Comparison of ENCODE assay signal across 1 cellular context in the genomic region with DNA sequence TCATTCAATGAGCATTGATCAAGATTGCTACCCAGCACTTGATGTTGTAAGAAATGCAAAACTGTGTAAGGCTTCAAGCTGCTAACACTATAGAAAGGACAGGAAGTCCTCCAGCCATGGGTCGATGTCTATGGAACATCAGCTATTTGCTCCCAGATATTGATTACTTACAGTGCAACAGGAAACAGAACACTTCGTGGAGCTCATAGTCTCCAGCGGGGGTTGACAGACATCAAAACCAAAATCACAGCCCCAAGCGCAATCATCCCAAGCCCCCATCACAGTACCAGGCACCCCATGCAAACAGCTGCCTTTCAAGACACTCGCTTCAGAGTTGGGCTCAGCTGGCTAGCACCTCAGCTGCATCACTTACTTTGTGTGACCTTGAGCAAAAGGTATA.
A peak's percentile ranks its signal among the peaks of the same experiment; 100 is the strongest.
TF ChIP-seq lines count a peak whose summit lies in the region.

No MANE protein-coding gene starts in this region.

TF ChIP-seq in HepG2, 621 proteins besides CTCF, POLR2A, EP300 and RAD21 (continued from another document and continues in another):
- TF ChIP-seq, protein P1, sequence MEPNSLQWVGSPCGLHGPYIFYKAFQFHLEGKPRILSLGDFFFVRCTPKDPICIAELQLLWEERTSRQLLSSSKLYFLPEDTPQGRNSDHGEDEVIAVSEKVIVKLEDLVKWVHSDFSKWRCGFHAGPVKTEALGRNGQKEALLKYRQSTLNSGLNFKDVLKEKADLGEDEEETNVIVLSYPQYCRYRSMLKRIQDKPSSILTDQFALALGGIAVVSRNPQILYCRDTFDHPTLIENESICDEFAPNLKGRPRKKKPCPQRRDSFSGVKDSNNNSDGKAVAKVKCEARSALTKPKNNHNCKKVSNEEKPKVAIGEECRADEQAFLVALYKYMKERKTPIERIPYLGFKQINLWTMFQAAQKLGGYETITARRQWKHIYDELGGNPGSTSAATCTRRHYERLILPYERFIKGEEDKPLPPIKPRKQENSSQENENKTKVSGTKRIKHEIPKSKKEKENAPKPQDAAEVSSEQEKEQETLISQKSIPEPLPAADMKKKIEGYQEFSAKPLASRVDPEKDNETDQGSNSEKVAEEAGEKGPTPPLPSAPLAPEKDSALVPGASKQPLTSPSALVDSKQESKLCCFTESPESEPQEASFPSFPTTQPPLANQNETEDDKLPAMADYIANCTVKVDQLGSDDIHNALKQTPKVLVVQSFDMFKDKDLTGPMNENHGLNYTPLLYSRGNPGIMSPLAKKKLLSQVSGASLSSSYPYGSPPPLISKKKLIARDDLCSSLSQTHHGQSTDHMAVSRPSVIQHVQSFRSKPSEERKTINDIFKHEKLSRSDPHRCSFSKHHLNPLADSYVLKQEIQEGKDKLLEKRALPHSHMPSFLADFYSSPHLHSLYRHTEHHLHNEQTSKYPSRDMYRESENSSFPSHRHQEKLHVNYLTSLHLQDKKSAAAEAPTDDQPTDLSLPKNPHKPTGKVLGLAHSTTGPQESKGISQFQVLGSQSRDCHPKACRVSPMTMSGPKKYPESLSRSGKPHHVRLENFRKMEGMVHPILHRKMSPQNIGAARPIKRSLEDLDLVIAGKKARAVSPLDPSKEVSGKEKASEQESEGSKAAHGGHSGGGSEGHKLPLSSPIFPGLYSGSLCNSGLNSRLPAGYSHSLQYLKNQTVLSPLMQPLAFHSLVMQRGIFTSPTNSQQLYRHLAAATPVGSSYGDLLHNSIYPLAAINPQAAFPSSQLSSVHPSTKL (CRISPR knock-in tag; IDR thresholded peaks at IDR 0.05): peak; percentile 73
- no peak for TF ChIP-seq ZNF550 (CRISPR knock-in tag; IDR thresholded peaks at IDR 0.05; ENCODE audit: borderline replicate concordance)
- no peak for TF ChIP-seq ZNF878 (CRISPR knock-in tag; IDR thresholded peaks at IDR 0.05)
- TF ChIP-seq ZNF383 (CRISPR knock-in tag; IDR thresholded peaks at IDR 0.05; ENCODE audit: borderline replicate concordance): no peak
- no peak for TF ChIP-seq NKX3-1 (CRISPR knock-in tag; IDR thresholded peaks at IDR 0.05)
- no peak for TF ChIP-seq RNF219 (CRISPR knock-in tag; IDR thresholded peaks at IDR 0.05)
- no peak for TF ChIP-seq MLLT10 (CRISPR knock-in tag; IDR thresholded peaks at IDR 0.05)
- TF ChIP-seq ZNF672 (CRISPR knock-in tag; IDR thresholded peaks at IDR 0.05): no peak
- TF ChIP-seq, protein P2, sequence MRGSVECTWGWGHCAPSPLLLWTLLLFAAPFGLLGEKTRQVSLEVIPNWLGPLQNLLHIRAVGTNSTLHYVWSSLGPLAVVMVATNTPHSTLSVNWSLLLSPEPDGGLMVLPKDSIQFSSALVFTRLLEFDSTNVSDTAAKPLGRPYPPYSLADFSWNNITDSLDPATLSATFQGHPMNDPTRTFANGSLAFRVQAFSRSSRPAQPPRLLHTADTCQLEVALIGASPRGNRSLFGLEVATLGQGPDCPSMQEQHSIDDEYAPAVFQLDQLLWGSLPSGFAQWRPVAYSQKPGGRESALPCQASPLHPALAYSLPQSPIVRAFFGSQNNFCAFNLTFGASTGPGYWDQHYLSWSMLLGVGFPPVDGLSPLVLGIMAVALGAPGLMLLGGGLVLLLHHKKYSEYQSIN (CRISPR knock-in tag; IDR thresholded peaks at IDR 0.05; ENCODE audit: borderline replicate concordance): no peak
- no peak for TF ChIP-seq ZNF10 (CRISPR knock-in tag; IDR thresholded peaks at IDR 0.05; ENCODE audit: borderline replicate concordance, low read depth)
- TF ChIP-seq ZNF253 (CRISPR knock-in tag; IDR thresholded peaks at IDR 0.05; ENCODE audit: borderline replicate concordance): no peak
- TF ChIP-seq MBNL3 (CRISPR knock-in tag; conservative IDR thresholded peaks at IDR 0.05): no peak
- no peak for TF ChIP-seq ZBTB42 (CRISPR knock-in tag; IDR thresholded peaks at IDR 0.05)
- TF ChIP-seq ZNF629 (CRISPR knock-in tag; conservative IDR thresholded peaks at IDR 0.05): no peak
- TF ChIP-seq ATF1 (CRISPR knock-in tag; IDR thresholded peaks at IDR 0.05): no peak
- TF ChIP-seq EZH2 (conservative IDR thresholded peaks at IDR 0.05; ENCODE audit: low read depth, low read length): no peak
- no peak for TF ChIP-seq SP140L (CRISPR knock-in tag; IDR thresholded peaks at IDR 0.05; ENCODE audit: borderline replicate concordance)
- no peak for TF ChIP-seq PBX2 (CRISPR knock-in tag; IDR thresholded peaks at IDR 0.05)
- TF ChIP-seq ZNF251 (CRISPR knock-in tag; IDR thresholded peaks at IDR 0.05): no peak
- TF ChIP-seq ZNF143 (CRISPR knock-in tag; IDR thresholded peaks at IDR 0.05): no peak
- TF ChIP-seq ZNF709 (CRISPR knock-in tag; IDR thresholded peaks at IDR 0.05): no peak
- TF ChIP-seq ZNF546 (CRISPR knock-in tag; conservative IDR thresholded peaks at IDR 0.05): no peak
- TF ChIP-seq SP4 (CRISPR knock-in tag; IDR thresholded peaks at IDR 0.05): no peak
- TF ChIP-seq MED1 (CRISPR knock-in tag; IDR thresholded peaks at IDR 0.05): peak; percentile 72
- TF ChIP-seq, protein P3, sequence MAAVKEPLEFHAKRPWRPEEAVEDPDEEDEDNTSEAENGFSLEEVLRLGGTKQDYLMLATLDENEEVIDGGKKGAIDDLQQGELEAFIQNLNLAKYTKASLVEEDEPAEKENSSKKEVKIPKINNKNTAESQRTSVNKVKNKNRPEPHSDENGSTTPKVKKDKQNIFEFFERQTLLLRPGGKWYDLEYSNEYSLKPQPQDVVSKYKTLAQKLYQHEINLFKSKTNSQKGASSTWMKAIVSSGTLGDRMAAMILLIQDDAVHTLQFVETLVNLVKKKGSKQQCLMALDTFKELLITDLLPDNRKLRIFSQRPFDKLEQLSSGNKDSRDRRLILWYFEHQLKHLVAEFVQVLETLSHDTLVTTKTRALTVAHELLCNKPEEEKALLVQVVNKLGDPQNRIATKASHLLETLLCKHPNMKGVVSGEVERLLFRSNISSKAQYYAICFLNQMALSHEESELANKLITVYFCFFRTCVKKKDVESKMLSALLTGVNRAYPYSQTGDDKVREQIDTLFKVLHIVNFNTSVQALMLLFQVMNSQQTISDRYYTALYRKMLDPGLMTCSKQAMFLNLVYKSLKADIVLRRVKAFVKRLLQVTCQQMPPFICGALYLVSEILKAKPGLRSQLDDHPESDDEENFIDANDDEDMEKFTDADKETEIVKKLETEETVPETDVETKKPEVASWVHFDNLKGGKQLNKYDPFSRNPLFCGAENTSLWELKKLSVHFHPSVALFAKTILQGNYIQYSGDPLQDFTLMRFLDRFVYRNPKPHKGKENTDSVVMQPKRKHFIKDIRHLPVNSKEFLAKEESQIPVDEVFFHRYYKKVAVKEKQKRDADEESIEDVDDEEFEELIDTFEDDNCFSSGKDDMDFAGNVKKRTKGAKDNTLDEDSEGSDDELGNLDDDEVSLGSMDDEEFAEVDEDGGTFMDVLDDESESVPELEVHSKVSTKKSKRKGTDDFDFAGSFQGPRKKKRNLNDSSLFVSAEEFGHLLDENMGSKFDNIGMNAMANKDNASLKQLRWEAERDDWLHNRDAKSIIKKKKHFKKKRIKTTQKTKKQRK (IDR thresholded peaks at IDR 0.05; ENCODE audit: low read length): no peak
- peak; percentile 85 for TF ChIP-seq SKIL (CRISPR knock-in tag; IDR thresholded peaks at IDR 0.05; ENCODE audit: borderline replicate concordance)
- TF ChIP-seq ZNF12 (CRISPR knock-in tag; IDR thresholded peaks at IDR 0.05): no peak
- no peak for TF ChIP-seq ZC3H4 (CRISPR knock-in tag; IDR thresholded peaks at IDR 0.05; ENCODE audit: borderline replicate concordance)
- no peak for TF ChIP-seq SP2 (CRISPR knock-in tag; IDR thresholded peaks at IDR 0.05)
- no peak for TF ChIP-seq ZNF230 (CRISPR knock-in tag; IDR thresholded peaks at IDR 0.05)
- no peak for TF ChIP-seq MATR3 (CRISPR knock-in tag; IDR thresholded peaks at IDR 0.05)
- TF ChIP-seq AGO1 (IDR thresholded peaks at IDR 0.05; ENCODE audit: low read depth, low read length, poor library complexity, severe bottlenecking): no peak
- TF ChIP-seq, protein P4, sequence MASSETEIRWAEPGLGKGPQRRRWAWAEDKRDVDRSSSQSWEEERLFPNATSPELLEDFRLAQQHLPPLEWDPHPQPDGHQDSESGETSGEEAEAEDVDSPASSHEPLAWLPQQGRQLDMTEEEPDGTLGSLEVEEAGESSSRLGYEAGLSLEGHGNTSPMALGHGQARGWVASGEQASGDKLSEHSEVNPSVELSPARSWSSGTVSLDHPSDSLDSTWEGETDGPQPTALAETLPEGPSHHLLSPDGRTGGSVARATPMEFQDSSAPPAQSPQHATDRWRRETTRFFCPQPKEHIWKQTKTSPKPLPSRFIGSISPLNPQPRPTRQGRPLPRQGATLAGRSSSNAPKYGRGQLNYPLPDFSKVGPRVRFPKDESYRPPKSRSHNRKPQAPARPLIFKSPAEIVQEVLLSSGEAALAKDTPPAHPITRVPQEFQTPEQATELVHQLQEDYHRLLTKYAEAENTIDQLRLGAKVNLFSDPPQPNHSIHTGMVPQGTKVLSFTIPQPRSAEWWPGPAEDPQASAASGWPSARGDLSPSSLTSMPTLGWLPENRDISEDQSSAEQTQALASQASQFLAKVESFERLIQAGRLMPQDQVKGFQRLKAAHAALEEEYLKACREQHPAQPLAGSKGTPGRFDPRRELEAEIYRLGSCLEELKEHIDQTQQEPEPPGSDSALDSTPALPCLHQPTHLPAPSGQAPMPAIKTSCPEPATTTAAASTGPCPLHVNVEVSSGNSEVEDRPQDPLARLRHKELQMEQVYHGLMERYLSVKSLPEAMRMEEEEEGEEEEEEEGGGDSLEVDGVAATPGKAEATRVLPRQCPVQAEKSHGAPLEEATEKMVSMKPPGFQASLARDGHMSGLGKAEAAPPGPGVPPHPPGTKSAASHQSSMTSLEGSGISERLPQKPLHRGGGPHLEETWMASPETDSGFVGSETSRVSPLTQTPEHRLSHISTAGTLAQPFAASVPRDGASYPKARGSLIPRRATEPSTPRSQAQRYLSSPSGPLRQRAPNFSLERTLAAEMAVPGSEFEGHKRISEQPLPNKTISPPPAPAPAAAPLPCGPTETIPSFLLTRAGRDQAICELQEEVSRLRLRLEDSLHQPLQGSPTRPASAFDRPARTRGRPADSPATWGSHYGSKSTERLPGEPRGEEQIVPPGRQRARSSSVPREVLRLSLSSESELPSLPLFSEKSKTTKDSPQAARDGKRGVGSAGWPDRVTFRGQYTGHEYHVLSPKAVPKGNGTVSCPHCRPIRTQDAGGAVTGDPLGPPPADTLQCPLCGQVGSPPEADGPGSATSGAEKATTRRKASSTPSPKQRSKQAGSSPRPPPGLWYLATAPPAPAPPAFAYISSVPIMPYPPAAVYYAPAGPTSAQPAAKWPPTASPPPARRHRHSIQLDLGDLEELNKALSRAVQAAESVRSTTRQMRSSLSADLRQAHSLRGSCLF (CRISPR knock-in tag; IDR thresholded peaks at IDR 0.05; ENCODE audit: borderline replicate concordance): no peak
- TF ChIP-seq SALL1 (CRISPR knock-in tag; IDR thresholded peaks at IDR 0.05): peak; percentile 82
- TF ChIP-seq STAT5B (CRISPR knock-in tag; IDR thresholded peaks at IDR 0.05): no peak
- no peak for TF ChIP-seq HNRNPH1 (optimal IDR thresholded peaks at IDR 0.05; ENCODE audit: low read depth, low read length)
- TF ChIP-seq ZFP41 (CRISPR knock-in tag; IDR thresholded peaks at IDR 0.05; ENCODE audit: borderline replicate concordance): no peak
- TF ChIP-seq, protein P5, sequence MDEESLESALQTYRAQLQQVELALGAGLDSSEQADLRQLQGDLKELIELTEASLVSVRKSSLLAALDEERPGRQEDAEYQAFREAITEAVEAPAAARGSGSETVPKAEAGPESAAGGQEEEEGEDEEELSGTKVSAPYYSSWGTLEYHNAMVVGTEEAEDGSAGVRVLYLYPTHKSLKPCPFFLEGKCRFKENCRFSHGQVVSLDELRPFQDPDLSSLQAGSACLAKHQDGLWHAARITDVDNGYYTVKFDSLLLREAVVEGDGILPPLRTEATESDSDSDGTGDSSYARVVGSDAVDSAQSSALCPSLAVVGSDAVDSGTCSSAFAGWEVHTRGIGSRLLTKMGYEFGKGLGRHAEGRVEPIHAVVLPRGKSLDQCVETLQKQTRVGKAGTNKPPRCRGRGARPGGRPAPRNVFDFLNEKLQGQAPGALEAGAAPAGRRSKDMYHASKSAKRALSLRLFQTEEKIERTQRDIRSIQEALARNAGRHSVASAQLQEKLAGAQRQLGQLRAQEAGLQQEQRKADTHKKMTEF (CRISPR knock-in tag; IDR thresholded peaks at IDR 0.05): 0 out of 2 replicates have a peak, but pooled peaks have one; percentile 35
